Comparison of ENCODE assay signal across 22 cellular contexts in the genomic region with DNA sequence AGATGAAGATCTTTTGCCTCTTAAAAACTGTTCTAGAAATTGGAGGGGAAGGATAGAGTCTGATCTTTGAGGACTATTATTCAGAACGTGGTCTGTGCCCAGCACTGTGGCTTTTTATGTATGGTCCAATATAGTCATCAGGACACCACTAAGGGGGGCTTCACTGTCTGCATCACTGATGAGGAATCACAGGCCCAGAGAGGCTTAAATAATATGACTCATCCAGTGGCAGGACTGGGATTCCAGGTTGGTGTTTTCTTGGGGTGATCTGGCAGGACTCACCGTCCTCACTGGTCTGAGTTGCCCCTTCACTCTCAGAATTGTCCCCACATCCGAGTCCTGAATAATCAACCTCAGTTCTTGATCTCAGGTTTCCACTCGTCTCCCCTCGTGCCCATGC.
DNase-seq lines count a peak whose midpoint lies in the region; ATAC-seq and TF ChIP-seq lines count a peak whose summit lies in the region.
"Had no signal": no experiment of that assay in that cellular context is flagged by ENCODE, and none has a peak within 500 bp of the region (broad histone marks: within the 10 kb centered on the region; RNA-seq: fewer than 3 reads in every experiment).

No MANE protein-coding gene starts in this region.

- no peak for ATAC-seq in left cardiac atrium
- no peak for ATAC-seq in gastrocnemius medialis
- no peak for ATAC-seq in aorta (ENCODE audit: low FRiP score)
- no peak for ATAC-seq in SK-N-SH treated with all-trans-retinoic acid at 6 μM for 48 hours
- ATAC-seq in HG03135 (IDR thresholded peaks at IDR 0.05; ENCODE audit: unreplicated experiment) = no peak
- ATAC-seq: PC-3, sciatic nerve had no signal

- peaks cover 18% of the 10 kb centered on the region for H3K36me3 ChIP-seq in left ventricle myocardium inferior
- peaks cover 0 to 18% (median 0%) of the 10 kb centered on the region in 3 donors for H3K36me3 ChIP-seq in esophagus squamous epithelium
- peaks cover 0 to 12% of the 10 kb centered on the region in 2 donors for H3K36me3 ChIP-seq in gastrocnemius medialis
- H3K36me3 ChIP-seq in aorta (ENCODE audit: control insufficient read depth in 1 of 2, insufficient read depth in 2 of 2, low read length in 1 of 2) = peaks cover 0 to 4% of the 10 kb centered on the region in 2 donors

- H3K9me3 ChIP-seq in left ventricle myocardium inferior (replicated peaks) (no peaks in the 10 kb centered on the region), esophagus squamous epithelium (no peaks in the 10 kb centered on the region), gastrocnemius medialis (no peaks in the 10 kb centered on the region), aorta (ENCODE audit: control insufficient read depth, low read length) (no peaks in the 10 kb centered on the region)

- TF ChIP-seq CTCF in left ventricle myocardium inferior (IDR thresholded peaks at IDR 0.05; ENCODE audit: borderline replicate concordance) = no peak
- no peak for TF ChIP-seq CTCF in esophagus squamous epithelium (IDR thresholded peaks at IDR 0.05)
- TF ChIP-seq CTCF in gastrocnemius medialis (IDR thresholded peaks at IDR 0.05 in 4 of 5, conservative IDR thresholded peaks at IDR 0.05 in 1 of 5) = no peak

- in situ Hi-C loops in gastrocnemius medialis (cut with MboI; ENCODE audit: low sequenced_read_pairs in 4 of 4) = no loop called here

- H3K4me3 ChIP-seq in left ventricle myocardium inferior (no peak overlapping the region), esophagus squamous epithelium (no peak overlapping the region), gastrocnemius medialis (no peak overlapping the region), aorta (ENCODE audit: low read length in 2 of 2) (no peak overlapping the region)

- H3K27ac ChIP-seq in left ventricle myocardium inferior (replicated peaks) (peak overlapping the region; percentile 95), esophagus squamous epithelium (peak overlapping the region in 3 of 4 donors; percentile 76 to 93 (median 93)), gastrocnemius medialis (peak overlapping the region; percentile 90 to 99 (median 96)), aorta (ENCODE audit: low read depth in 1 of 2, low read length in 2 of 2) (peak overlapping the region; percentile 61 to 73)

- no peak for DNase-seq in left ventricle myocardium inferior
- DNase-seq in left cardiac atrium = no peak
- no peak for DNase-seq in esophagus squamous epithelium (lab: John Stamatoyannopoulos, UW)
- no peak for DNase-seq in gastrocnemius medialis
- no peak for DNase-seq in aorta
- no peak for DNase-seq in DMS 273 (lab: John Stamatoyannopoulos, UW; ENCODE audit: unreplicated experiment)
- DNase-seq: activated CD4-positive, CD25-positive, alpha-beta regulatory T cell treated with anti-CD3 and anti-CD28 coated beads, Interleukin-2, amount 50 U/mL, for 72 hours; activated gamma-delta T cell treated with Interleukin-2 at 50 U/mL for 16 hours; CD4-positive, alpha-beta T cell; dermis blood vessel endothelial cell; glutamatergic neuron; H7; NCI-H1092; NCI-H2107; NCI-H774; nucleus accumbens; PC-3; stimulated activated CD4-positive, alpha-beta T cell treated with anti-CD3 and anti-CD28 coated beads, Interleukin-4, amount 100 ng/mL, for 1 hour; T-helper 9 cell had no signal

- H3K4me1 ChIP-seq in left ventricle myocardium inferior = peaks cover 98% of the 10 kb centered on the region
- peaks cover 24 to 74% (median 45%) of the 10 kb centered on the region in 3 donors for H3K4me1 ChIP-seq in esophagus squamous epithelium
- peaks cover 88% of the 10 kb centered on the region in 2 donors for H3K4me1 ChIP-seq in gastrocnemius medialis
- H3K4me1 ChIP-seq in aorta (ENCODE audit: control insufficient read depth in 1 of 2, insufficient read depth in 2 of 2, low read length in 2 of 2) = peaks cover 6% of the 10 kb centered on the region in 2 donors

- WGBS in esophagus squamous epithelium, 2 donors = 85 to 86% methylated on average over 5 of the region's 5 CpGs
- 80% methylated on average over 5 of the region's 5 CpGs for WGBS in aorta, 2 donors

- TF ChIP-seq POLR2A in esophagus squamous epithelium (IDR thresholded peaks at IDR 0.05) (no peak), gastrocnemius medialis (IDR thresholded peaks at IDR 0.05) (no peak)

- H3K27me3 ChIP-seq in left ventricle myocardium inferior (ENCODE audit: low read depth) = no peaks in the 10 kb centered on the region
- no peaks in the 10 kb centered on the region for H3K27me3 ChIP-seq in esophagus squamous epithelium
- no peaks in the 10 kb centered on the region for H3K27me3 ChIP-seq in gastrocnemius medialis
- no peaks in the 10 kb centered on the region for H3K27me3 ChIP-seq in aorta (ENCODE audit: control insufficient read depth in 1 of 2, insufficient read depth in 2 of 2, low read length in 1 of 2)

- intact Hi-C loops in left ventricle myocardium inferior (cut with micrococcal nuclease) (no loop called here), left cardiac atrium (cut with DNase I) (loop anchor here in 1 of 2 donors (5.0 kb wide), 1 partner anchor 57 kb away; no protein-coding TSS in a partner anchor), esophagus squamous epithelium (cut with DNase I) (no loop called here), gastrocnemius medialis (cut with DNase I; ENCODE audit: low total_unique reads) (no loop called here), aorta (cut with DNase I) (loop anchor here in 1 of 2 donors (10.0 kb wide), 1 partner anchor 306 kb away; no protein-coding TSS in a partner anchor)

TF ChIP-seq in SK-N-SH treated with all-trans-retinoic acid at 6 μM for 48 hours, 23 proteins besides CTCF, POLR2A, EP300 and RAD21:
- no peak for TF ChIP-seq ZC3H10 (CRISPR knock-in tag; IDR thresholded peaks at IDR 0.05)
- TF ChIP-seq, protein P1, sequence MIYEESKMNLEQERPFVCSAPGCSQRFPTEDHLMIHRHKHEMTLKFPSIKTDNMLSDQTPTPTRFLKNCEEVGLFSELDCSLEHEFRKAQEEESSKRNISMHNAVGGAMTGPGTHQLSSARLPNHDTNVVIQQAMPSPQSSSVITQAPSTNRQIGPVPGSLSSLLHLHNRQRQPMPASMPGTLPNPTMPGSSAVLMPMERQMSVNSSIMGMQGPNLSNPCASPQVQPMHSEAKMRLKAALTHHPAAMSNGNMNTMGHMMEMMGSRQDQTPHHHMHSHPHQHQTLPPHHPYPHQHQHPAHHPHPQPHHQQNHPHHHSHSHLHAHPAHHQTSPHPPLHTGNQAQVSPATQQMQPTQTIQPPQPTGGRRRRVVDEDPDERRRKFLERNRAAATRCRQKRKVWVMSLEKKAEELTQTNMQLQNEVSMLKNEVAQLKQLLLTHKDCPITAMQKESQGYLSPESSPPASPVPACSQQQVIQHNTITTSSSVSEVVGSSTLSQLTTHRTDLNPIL (CRISPR knock-in tag; IDR thresholded peaks at IDR 0.05; ENCODE audit: low read depth) = no peak
- TF ChIP-seq RARB (CRISPR knock-in tag; IDR thresholded peaks at IDR 0.05) = no peak
- no peak for TF ChIP-seq CSDC2 (CRISPR knock-in tag; IDR thresholded peaks at IDR 0.05)
- no peak for TF ChIP-seq OSR1 (CRISPR knock-in tag; IDR thresholded peaks at IDR 0.05)
- no peak for TF ChIP-seq ESRRG (CRISPR knock-in tag; IDR thresholded peaks at IDR 0.05)
- TF ChIP-seq, protein P2, sequence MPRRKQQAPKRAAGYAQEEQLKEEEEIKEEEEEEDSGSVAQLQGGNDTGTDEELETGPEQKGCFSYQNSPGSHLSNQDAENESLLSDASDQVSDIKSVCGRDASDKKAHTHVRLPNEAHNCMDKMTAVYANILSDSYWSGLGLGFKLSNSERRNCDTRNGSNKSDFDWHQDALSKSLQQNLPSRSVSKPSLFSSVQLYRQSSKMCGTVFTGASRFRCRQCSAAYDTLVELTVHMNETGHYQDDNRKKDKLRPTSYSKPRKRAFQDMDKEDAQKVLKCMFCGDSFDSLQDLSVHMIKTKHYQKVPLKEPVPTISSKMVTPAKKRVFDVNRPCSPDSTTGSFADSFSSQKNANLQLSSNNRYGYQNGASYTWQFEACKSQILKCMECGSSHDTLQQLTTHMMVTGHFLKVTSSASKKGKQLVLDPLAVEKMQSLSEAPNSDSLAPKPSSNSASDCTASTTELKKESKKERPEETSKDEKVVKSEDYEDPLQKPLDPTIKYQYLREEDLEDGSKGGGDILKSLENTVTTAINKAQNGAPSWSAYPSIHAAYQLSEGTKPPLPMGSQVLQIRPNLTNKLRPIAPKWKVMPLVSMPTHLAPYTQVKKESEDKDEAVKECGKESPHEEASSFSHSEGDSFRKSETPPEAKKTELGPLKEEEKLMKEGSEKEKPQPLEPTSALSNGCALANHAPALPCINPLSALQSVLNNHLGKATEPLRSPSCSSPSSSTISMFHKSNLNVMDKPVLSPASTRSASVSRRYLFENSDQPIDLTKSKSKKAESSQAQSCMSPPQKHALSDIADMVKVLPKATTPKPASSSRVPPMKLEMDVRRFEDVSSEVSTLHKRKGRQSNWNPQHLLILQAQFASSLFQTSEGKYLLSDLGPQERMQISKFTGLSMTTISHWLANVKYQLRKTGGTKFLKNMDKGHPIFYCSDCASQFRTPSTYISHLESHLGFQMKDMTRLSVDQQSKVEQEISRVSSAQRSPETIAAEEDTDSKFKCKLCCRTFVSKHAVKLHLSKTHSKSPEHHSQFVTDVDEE (CRISPR knock-in tag; IDR thresholded peaks at IDR 0.05) = no peak
- no peak for TF ChIP-seq ZNF70 (CRISPR knock-in tag; IDR thresholded peaks at IDR 0.05)
- no peak for TF ChIP-seq PPARA (CRISPR knock-in tag; IDR thresholded peaks at IDR 0.05; ENCODE audit: borderline replicate concordance)
- TF ChIP-seq TOX (CRISPR knock-in tag; IDR thresholded peaks at IDR 0.05; ENCODE audit: borderline replicate concordance) = no peak
- TF ChIP-seq ZNF8 (CRISPR knock-in tag; IDR thresholded peaks at IDR 0.05) = no peak
- no peak for TF ChIP-seq ARNTL (CRISPR knock-in tag; IDR thresholded peaks at IDR 0.05; ENCODE audit: borderline replicate concordance, low read depth)
- TF ChIP-seq, protein P3, sequence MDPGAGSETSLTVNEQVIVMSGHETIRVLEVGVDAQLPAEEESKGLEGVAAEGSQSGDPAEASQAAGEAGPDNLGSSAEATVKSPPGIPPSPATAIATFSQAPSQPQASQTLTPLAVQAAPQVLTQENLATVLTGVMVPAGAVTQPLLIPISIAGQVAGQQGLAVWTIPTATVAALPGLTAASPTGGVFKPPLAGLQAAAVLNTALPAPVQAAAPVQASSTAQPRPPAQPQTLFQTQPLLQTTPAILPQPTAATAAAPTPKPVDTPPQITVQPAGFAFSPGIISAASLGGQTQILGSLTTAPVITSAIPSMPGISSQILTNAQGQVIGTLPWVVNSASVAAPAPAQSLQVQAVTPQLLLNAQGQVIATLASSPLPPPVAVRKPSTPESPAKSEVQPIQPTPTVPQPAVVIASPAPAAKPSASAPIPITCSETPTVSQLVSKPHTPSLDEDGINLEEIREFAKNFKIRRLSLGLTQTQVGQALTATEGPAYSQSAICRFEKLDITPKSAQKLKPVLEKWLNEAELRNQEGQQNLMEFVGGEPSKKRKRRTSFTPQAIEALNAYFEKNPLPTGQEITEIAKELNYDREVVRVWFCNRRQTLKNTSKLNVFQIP (CRISPR knock-in tag; IDR thresholded peaks at IDR 0.05; ENCODE audit: borderline replicate concordance, low read depth) = no peak
- no peak for TF ChIP-seq GLIS3 (CRISPR knock-in tag; IDR thresholded peaks at IDR 0.05)
